In genomic region chr9:129143031-129143441, GRCh38 we compare ENCODE assay signal across 8 cellular contexts. TPM values are rescaled to one million over a fixed set of nuclear protein-coding genes. Genes with fewer than 3 reads are reported as not detected.
A peak's percentile ranks its signal among the peaks of the same experiment; 100 is the strongest.
DNase-seq lines count a peak whose midpoint lies in the region; ATAC-seq and TF ChIP-seq lines count a peak whose summit lies in the region.

No MANE protein-coding gene starts in this region.

- H3K4me3 Mint-ChIP-seq in effector memory CD8-positive, alpha-beta T cell: peak overlapping the region; percentile 17 to 27

- peak overlapping the region; percentile 99 for H3K27ac ChIP-seq in mesenchymal stem cell (ENCODE audit: low read length, poor library complexity, severe bottlenecking)

- H2AFZ ChIP-seq in mesenchymal stem cell (ENCODE audit: low read depth, low read length): no peak overlapping the region

- peaks cover 10% of the 10 kb centered on the region for H3K36me3 Mint-ChIP-seq in effector memory CD8-positive, alpha-beta T cell (ENCODE audit: insufficient read depth)

- H3K18ac ChIP-seq in mesenchymal stem cell (ENCODE audit: low read depth in 1 of 2, low read length in 2 of 2): peak overlapping the region; percentile 87 to 95

- no peaks in the 10 kb centered on the region for H3K27me3 Mint-ChIP-seq in effector memory CD8-positive, alpha-beta T cell

- peak; percentile 73 for DNase-seq in AG09309 (ENCODE audit: low read depth)
- DNase-seq in GM19240 (ENCODE audit: insufficient read length, low spot score): peak; percentile 88
- DNase-seq in NCI-H510A (lab: John Stamatoyannopoulos, UW): peak; percentile 25
- peak; percentile 45 to 47 for DNase-seq in activated CD8-positive, alpha-beta memory T cell treated with anti-CD3 and anti-CD28 coated beads for 4 hours (ENCODE audit: low read depth in 2 of 2)
- peak; percentile 67 to 72 (median 68) for DNase-seq in effector memory CD8-positive, alpha-beta T cell
- DNase-seq in mesenchymal stem cell: peak; percentile 96
- peak; percentile 49 for DNase-seq in stimulated activated CD8-positive, alpha-beta memory T cell treated with anti-CD3 and anti-CD28 coated beads, Interleukin-12 subunit alpha, Interleukin-12 subunit beta, amount 100 ng/mL, for 4 hours (ENCODE audit: low read depth)

- H3K4ac ChIP-seq in mesenchymal stem cell (ENCODE audit: low read depth in 1 of 2, low read length in 2 of 2): peak overlapping the region; percentile 91 to 98

- H2BK15ac ChIP-seq in mesenchymal stem cell (ENCODE audit: low read depth, poor library complexity, severe bottlenecking): no peak overlapping the region

- H3K14ac ChIP-seq in mesenchymal stem cell (ENCODE audit: low read length in 2 of 2): no peak overlapping the region

- H3K27ac Mint-ChIP-seq in effector memory CD8-positive, alpha-beta T cell: peak overlapping the region in 1 of 2 donors; percentile 80

- H2BK12ac ChIP-seq in mesenchymal stem cell (ENCODE audit: low read length in 2 of 2): peak overlapping the region; percentile 92 to 99

- WGBS in mesenchymal stem cell: 18% methylated on average over 2 of the region's 2 CpGs

- peak overlapping the region; percentile 99 for H2BK120ac ChIP-seq in mesenchymal stem cell (ENCODE audit: low read depth, low read length)

- H3K4me3 ChIP-seq in AG09309 (ENCODE audit: control insufficient read depth, low read depth, low read length) (no peak overlapping the region), mesenchymal stem cell (ENCODE audit: insufficient read depth in 1 of 2, low read depth in 1 of 2, low read length in 2 of 2) (peak overlapping the region in 1 of 2 experiments; percentile 49)

- peak; percentile 20 for ATAC-seq in effector memory CD8-positive, alpha-beta T cell (replicated peaks)
- ATAC-seq in GM21423 (IDR thresholded peaks at IDR 0.05; ENCODE audit: unreplicated experiment): no peak

- peak; percentile 96 for TF ChIP-seq CTCF in AG09309 (IDR thresholded peaks at IDR 0.05; ENCODE audit: control insufficient read depth, insufficient read depth, low read depth, low read length, missing control alignments)

- H3K9ac ChIP-seq in mesenchymal stem cell (ENCODE audit: low read length): peak overlapping the region; percentile 76

- no peak overlapping the region for H3K23ac ChIP-seq in mesenchymal stem cell (ENCODE audit: low read length in 2 of 2)

- peak overlapping the region; percentile 96 for H4K91ac ChIP-seq in mesenchymal stem cell (ENCODE audit: low read length)

- peaks cover 9% of the 10 kb centered on the region for H3K79me1 ChIP-seq in mesenchymal stem cell (replicated peaks; ENCODE audit: low read length, poor library complexity, severe bottlenecking)

- no peaks in the 10 kb centered on the region for H3K9me3 Mint-ChIP-seq in effector memory CD8-positive, alpha-beta T cell

- H3K9me3 ChIP-seq in mesenchymal stem cell (ENCODE audit: control insufficient read depth, low read length): no peaks in the 10 kb centered on the region

- peak overlapping the region; percentile 87 for H2BK5ac ChIP-seq in mesenchymal stem cell (ENCODE audit: low read depth, low read length, poor library complexity, severe bottlenecking)

- H3K4me2 ChIP-seq in mesenchymal stem cell (ENCODE audit: low read length, poor library complexity, severe bottlenecking): peak overlapping the region; percentile 74

- H2AK5ac ChIP-seq in mesenchymal stem cell (ENCODE audit: low read length, severe bottlenecking): peak overlapping the region; percentile 90

- peaks cover 20 to 47% of the 10 kb centered on the region in 2 experiments for H3K36me3 ChIP-seq in mesenchymal stem cell (ENCODE audit: control insufficient read depth in 1 of 2, insufficient read depth in 2 of 2, low read depth in 1 of 2, low read length in 2 of 2)

- H3K4me1 Mint-ChIP-seq in effector memory CD8-positive, alpha-beta T cell (ENCODE audit: low read depth in 2 of 2): peaks cover 21 to 23% of the 10 kb centered on the region in 2 donors

- no peaks in the 10 kb centered on the region for H3K27me3 ChIP-seq in mesenchymal stem cell (ENCODE audit: control insufficient read depth in 1 of 2, insufficient read depth in 1 of 2, low read length in 2 of 2)

- H4K8ac ChIP-seq in mesenchymal stem cell (ENCODE audit: low read length): peak overlapping the region; percentile 92

- peaks cover 78% of the 10 kb centered on the region for H3K4me1 ChIP-seq in mesenchymal stem cell (ENCODE audit: control insufficient read depth, insufficient read depth, low read depth, low read length)

RNA-seq across cellular contexts. Expression of gene PTPA, which starts 31.8 kb away (rescaled TPM):
- 106 TPM for polyA plus RNA-seq in mesenchymal stem cell (2013, experiment 1 of 2)
- 99.4 TPM for polyA plus RNA-seq in mesenchymal stem cell (2013, experiment 2 of 2)

RNA-seq across cellular contexts. Expression of gene CRAT, which starts 32.4 kb away (rescaled TPM):
- polyA plus RNA-seq in mesenchymal stem cell (2013, experiment 1 of 2): 22.6 TPM
- 22.5 TPM for polyA plus RNA-seq in mesenchymal stem cell (2013, experiment 2 of 2)

RNA-seq across cellular contexts. Expression of gene IER5L, which starts 35.0 kb away (rescaled TPM):
- 26.8 TPM for polyA plus RNA-seq in mesenchymal stem cell (2013, experiment 1 of 2)
- 26.3 TPM for polyA plus RNA-seq in mesenchymal stem cell (2013, experiment 2 of 2)

Comparison
In these comparisons a context has a peak if more than half of its experiments do, and no peak if none do; other contexts are left out.
1. DNase-seq: peak in every context shown above with its lines; median percentile 96 in mesenchymal stem cell; 88 in GM19240; 73 in AG09309; 68 in effector memory CD8-positive, alpha-beta T cell; 49 in stimulated activated CD8-positive, alpha-beta memory T cell treated with anti-CD3 and anti-CD28 coated beads, Interleukin-12 subunit alpha, Interleukin-12 subunit beta, amount 100 ng/mL, for 4 hours; 46 in activated CD8-positive, alpha-beta memory T cell treated with anti-CD3 and anti-CD28 coated beads for 4 hours; 25 in NCI-H510A.